In the genomic region with DNA sequence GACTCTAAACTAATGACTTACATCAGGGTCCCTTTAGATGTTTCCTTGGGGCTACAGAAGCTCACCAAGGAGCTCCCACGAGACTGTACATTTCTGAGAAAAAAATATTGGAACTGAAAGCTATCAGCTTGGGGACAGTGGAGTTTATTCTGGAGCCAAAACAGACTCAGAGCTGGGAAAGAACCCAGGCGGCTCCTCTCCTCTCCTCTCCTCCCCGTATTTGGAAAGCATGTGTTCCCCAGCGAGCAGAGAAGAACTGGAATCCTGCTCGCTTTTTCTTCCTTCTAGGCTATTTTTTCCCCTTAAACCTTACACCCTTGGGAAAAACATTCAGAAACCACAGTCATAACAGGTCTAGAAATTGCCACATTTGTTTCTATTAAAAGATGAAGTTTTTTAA, we compare ENCODE assay signal across 22 cellular contexts. TPM values are rescaled to one million over a fixed set of nuclear protein-coding genes. Genes with fewer than 3 reads are reported as not detected.
DNase-seq lines count a peak whose midpoint lies in the region; ATAC-seq and TF ChIP-seq lines count a peak whose summit lies in the region.
"Had no signal": no experiment of that assay in that cellular context is flagged by ENCODE, and none has a peak within 500 bp of the region (broad histone marks: within the 10 kb centered on the region; RNA-seq: fewer than 3 reads in every experiment).

No MANE protein-coding gene starts in this region.

- TF ChIP-seq CTCF in coronary artery (IDR thresholded peaks at IDR 0.05) (no peak), testis (IDR thresholded peaks at IDR 0.05) (no peak)

- no peak overlapping the region for H3K9ac ChIP-seq in BLaER1

- H3K36me3 Mint-ChIP-seq in activated naive CD8-positive, alpha-beta T cell treated with anti-CD3 and anti-CD28 coated beads, Interleukin-2, amount 50 U/mL, for 24 hours (ENCODE audit: low read depth): no peaks in the 10 kb centered on the region
- H3K36me3 Mint-ChIP-seq: mesothelial cell of epicardium; naive thymus-derived CD8-positive, alpha-beta T cell had no signal

- no peaks in the 10 kb centered on the region for H4K20me1 ChIP-seq in BLaER1

- H3K27me3 Mint-ChIP-seq in activated naive CD8-positive, alpha-beta T cell treated with anti-CD3 and anti-CD28 coated beads, Interleukin-2, amount 50 U/mL, for 24 hours: no peaks in the 10 kb centered on the region
- H3K27me3 Mint-ChIP-seq: activated CD4-positive, alpha-beta memory T cell treated with anti-CD3 and anti-CD28 coated beads, Interleukin-2, amount 10 ng/mL, durations not matched to agents 7 days and 5 days; naive thymus-derived CD8-positive, alpha-beta T cell had no signal

- no peak overlapping the region for H3K4me3 Mint-ChIP-seq in activated naive CD8-positive, alpha-beta T cell treated with anti-CD3 and anti-CD28 coated beads, Interleukin-2, amount 50 U/mL, for 24 hours
- H3K4me3 Mint-ChIP-seq: activated CD4-positive, alpha-beta memory T cell treated with anti-CD3 and anti-CD28 coated beads, Interleukin-2, amount 10 ng/mL, durations not matched to agents 7 days and 5 days; mesothelial cell of epicardium; naive thymus-derived CD8-positive, alpha-beta T cell had no signal

- H3K9me3 Mint-ChIP-seq in activated naive CD8-positive, alpha-beta T cell treated with anti-CD3 and anti-CD28 coated beads, Interleukin-2, amount 50 U/mL, for 24 hours: no peaks in the 10 kb centered on the region
- H3K9me3 Mint-ChIP-seq: activated CD4-positive, alpha-beta memory T cell treated with anti-CD3 and anti-CD28 coated beads, Interleukin-2, amount 10 ng/mL, durations not matched to agents 7 days and 5 days; naive thymus-derived CD8-positive, alpha-beta T cell had no signal

- no peaks in the 10 kb centered on the region for H3K9me3 ChIP-seq in BLaER1
- H3K9me3 ChIP-seq in testis: no peaks in the 10 kb centered on the region
- H3K9me3 ChIP-seq: pancreas, thyroid gland had no signal

- H3K36me3 ChIP-seq in BLaER1 (no peaks in the 10 kb centered on the region), testis (ENCODE audit: low read depth, missing control alignments) (no peaks in the 10 kb centered on the region)
- H3K36me3 ChIP-seq: pancreas, thyroid gland had no signal

- H3K4me1 Mint-ChIP-seq in activated naive CD8-positive, alpha-beta T cell treated with anti-CD3 and anti-CD28 coated beads, Interleukin-2, amount 50 U/mL, for 24 hours: peaks cover 21% of the 10 kb centered on the region
- H3K4me1 Mint-ChIP-seq: mesothelial cell of epicardium had no signal

- 56 to 58% methylated on average over 5 of the region's 5 CpGs for WGBS in testis, 2 donors

- H3K27ac ChIP-seq in BLaER1 (no peak overlapping the region), coronary artery (peak overlapping the region; percentile 41 to 58), testis (no peak overlapping the region)
- H3K27ac ChIP-seq: epithelial cell of prostate, pancreas had no signal

- intact Hi-C loops in testis (cut with DNase I; ENCODE audit: low total_unique reads): no loop called here

- no peak for DNase-seq in coronary artery (ENCODE audit: low spot score)
- DNase-seq in medulla oblongata (ENCODE audit: extremely low spot score): peak; percentile 6
- DNase-seq in testis: peak; percentile 22
- no peak for DNase-seq in activated naive CD8-positive, alpha-beta T cell treated with anti-CD3 and anti-CD28 coated beads, Interleukin-2, amount 50 U/mL, for 24 hours
- DNase-seq in NK-92 (lab: John Stamatoyannopoulos, UW; ENCODE audit: unreplicated experiment): no peak
- DNase-seq: ACHN; activated CD4-positive, alpha-beta memory T cell treated with anti-CD3 and anti-CD28 coated beads, Interleukin-2, amount 10 ng/mL, durations not matched to agents 7 days and 5 days; activated naive CD4-positive, alpha-beta T cell treated with Interleukin-2 at 50 U/mL for 16 hours; cerebellar nuclear complex; EL; naive thymus-derived CD8-positive, alpha-beta T cell; NCI-H1092 treated with DMSO at 0.1 percent for 48 hours; NCI-H2081; pancreas; PC-3; SIG-M5; thyroid gland had no signal

- H3K4me1 ChIP-seq in BLaER1 (peaks cover 43% of the 10 kb centered on the region), testis (no peaks in the 10 kb centered on the region)
- H3K4me1 ChIP-seq: pancreas had no signal

- H3K4me2 ChIP-seq in BLaER1: peak overlapping the region; percentile 45

- ATAC-seq in HG03039 (IDR thresholded peaks at IDR 0.05; ENCODE audit: unreplicated experiment) (no peak), HG02852 (IDR thresholded peaks at IDR 0.05; ENCODE audit: unreplicated experiment) (no peak)
- ATAC-seq in activated naive CD8-positive, alpha-beta T cell treated with anti-CD3 and anti-CD28 coated beads, Interleukin-2, amount 50 U/mL, for 24 hours: no peak
- ATAC-seq: naive thymus-derived CD8-positive, alpha-beta T cell; pancreas; PC-3 had no signal

- H3K27me3 ChIP-seq in BLaER1: peaks cover 81% of the 10 kb centered on the region
- H3K27me3 ChIP-seq in testis: no peaks in the 10 kb centered on the region
- H3K27me3 ChIP-seq: thyroid gland had no signal

- no peak overlapping the region for H3K4me3 ChIP-seq in BLaER1
- no peak overlapping the region for H3K4me3 ChIP-seq in coronary artery
- H3K4me3 ChIP-seq in testis: no peak overlapping the region
- H3K4me3 ChIP-seq: pancreas, thyroid gland had no signal

- H3K27ac Mint-ChIP-seq in activated naive CD8-positive, alpha-beta T cell treated with anti-CD3 and anti-CD28 coated beads, Interleukin-2, amount 50 U/mL, for 24 hours: no peak overlapping the region
- H3K27ac Mint-ChIP-seq: activated CD4-positive, alpha-beta memory T cell treated with anti-CD3 and anti-CD28 coated beads, Interleukin-2, amount 10 ng/mL, durations not matched to agents 7 days and 5 days; mesothelial cell of epicardium; naive thymus-derived CD8-positive, alpha-beta T cell had no signal

- TF ChIP-seq POLR2A in testis (IDR thresholded peaks at IDR 0.05): no peak

RNA-seq across cellular contexts. Expression of a gene that starts 4.3 kb away (rescaled TPM):
- total RNA-seq in testis: 10 to 100 TPM; 38.2 to 44.0 TPM
- 14.7 TPM for polyA plus RNA-seq in testis (ENCODE audit: insufficient read depth, low read depth, low replicate concordance)

RNA-seq across cellular contexts. Expression of a gene that starts 45.2 kb away (rescaled TPM):
- 1 to 10 TPM in 1 of 2 donors, under 1 TPM in 1; 0.50 to 1.0 TPM for total RNA-seq in testis
- polyA plus RNA-seq in testis (ENCODE audit: insufficient read depth, low read depth, low replicate concordance): 0.28 TPM
- total RNA-seq: activated CD4-positive, alpha-beta memory T cell treated with anti-CD3 and anti-CD28 coated beads, Interleukin-2, amount 10 ng/mL, durations not matched to agents 7 days and 5 days; mesothelial cell of epicardium; naive thymus-derived CD8-positive, alpha-beta T cell; pancreas; PC-3 had no signal
- polyA plus RNA-seq: naive thymus-derived CD8-positive, alpha-beta T cell had no signal

Comparison
In these comparisons a context has a peak if more than half of its experiments do, and no peak if none do; other contexts are left out.
1. H3K27ac ChIP-seq: peak in coronary artery (2 of 2); none in BLaER1 (single experiment) and testis (0 of 2).
2. DNase-seq: peak in medulla oblongata (single experiment) and testis (single experiment); none in coronary artery (single experiment), activated naive CD8-positive, alpha-beta T cell treated with anti-CD3 and anti-CD28 coated beads, Interleukin-2, amount 50 U/mL, for 24 hours (single experiment) and NK-92 (single experiment).